8 cellular contexts compared by ENCODE assay signal in the genomic region with DNA sequence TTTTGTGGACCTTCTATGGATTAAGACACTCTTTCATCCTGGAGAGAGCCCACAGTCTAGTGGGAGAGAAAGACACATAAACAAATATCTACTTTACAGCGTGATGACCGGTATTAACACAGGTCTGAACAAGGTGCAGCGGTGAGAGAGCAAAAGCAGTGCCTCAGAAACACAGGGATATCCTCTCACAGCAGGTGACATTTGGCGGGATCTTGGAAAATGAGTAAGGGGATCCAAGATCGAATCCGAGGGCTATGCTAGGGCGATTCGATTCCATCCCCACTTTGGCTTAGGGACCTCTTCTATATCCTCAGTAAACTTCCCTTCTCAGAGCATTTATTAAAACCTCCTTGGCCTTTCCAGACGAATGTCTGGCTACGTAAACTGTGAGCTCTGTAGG. TPM values are rescaled to one million over a fixed set of nuclear protein-coding genes. Genes with fewer than 3 reads are reported as not detected.
A peak's percentile ranks its signal among the peaks of the same experiment; 100 is the strongest.
DNase-seq lines count a peak whose midpoint lies in the region; ATAC-seq, FAIRE-seq and TF ChIP-seq lines count a peak whose summit lies in the region.

No MANE protein-coding gene starts in this region.

- peaks cover 40% of the 10 kb centered on the region for H4K20me1 ChIP-seq in PC-3 (ENCODE audit: low read length)

- H2AFZ ChIP-seq in PC-3 (ENCODE audit: low read length): peak overlapping the region; percentile 60

- intact Hi-C loops in PC-3 (cut with micrococcal nuclease) (loop anchor here (1.0 to 2.0 kb wide), 3 partner anchors 118 to 336 kb away; a partner anchor contains a TSS), pancreas (cut with DNase I) (no loop called here)

- H3K4me1 ChIP-seq in PC-3 (ENCODE audit: insufficient read depth, low read length) (peaks cover 40% of the 10 kb centered on the region), pancreas (peaks cover 18 to 39% (median 25%) of the 10 kb centered on the region in 3 donors)

- TF ChIP-seq CTCF in PC-3 (conservative IDR thresholded peaks at IDR 0.05; ENCODE audit: low read depth, low read length) (no peak), epithelial cell of proximal tubule (conservative IDR thresholded peaks at IDR 0.05; ENCODE audit: low read depth, low read length) (no peak), pancreas (IDR thresholded peaks at IDR 0.05) (no peak)

- H3K9me3 ChIP-seq in PC-3 (ENCODE audit: low read length) (no peaks in the 10 kb centered on the region), pancreas (no peaks in the 10 kb centered on the region)

- peak overlapping the region; percentile 91 for H3K9ac ChIP-seq in PC-3 (ENCODE audit: low read length)

- 1 to 2% methylated on average over 10 of the region's 10 CpGs for WGBS in pancreas, 2 donors

- peak; percentile 6 for DNase-seq in NCI-H2171 (lab: John Stamatoyannopoulos, UW)
- no peak for DNase-seq in NCI-H2171 treated with DMSO at 0.1 percent for 48 hours (lab: John Stamatoyannopoulos, UW)
- peak; percentile 11 for DNase-seq in PC-3
- DNase-seq in epithelial cell of proximal tubule (ENCODE audit: low read depth): no peak
- DNase-seq in pancreas: no peak
- no peak for DNase-seq in G401 (ENCODE audit: low spot score)
- DNase-seq in SHP77 (lab: John Stamatoyannopoulos, UW): no peak
- no peak for DNase-seq in stimulated activated CD4-positive, alpha-beta T cell treated with anti-CD3 and anti-CD28 coated beads, Interleukin-2, amount 100 ng/mL, for 48 hours

- peak overlapping the region; percentile 88 for H3K4me2 ChIP-seq in PC-3 (ENCODE audit: low read length)

- in situ Hi-C loops in G401 (cut with HindIII; ENCODE audit: low sequenced_read_pairs): no loop called here

- peak overlapping the region; percentile 83 for H3K4me3 ChIP-seq in PC-3 (ENCODE audit: low read length)
- peak overlapping the region; percentile 94 for H3K4me3 ChIP-seq in epithelial cell of proximal tubule (ENCODE audit: low read depth, low read length)
- H3K4me3 ChIP-seq in pancreas: peak overlapping the region; percentile 65 to 88 (median 74)

- CTCF ChIA-PET in PC-3 (lab: Charles Lee): interaction anchor here (0.7 to 1.3 kb wide), 5 partner anchors 10 to 345 kb away, joined by 3 to 7 read pairs (median 5); no protein-coding TSS in a partner anchor

- no peak for FAIRE-seq in pancreas (lab: Jason Lieb, UNC)

- H3K79me2 ChIP-seq in PC-3 (ENCODE audit: low read length): peaks cover 91% of the 10 kb centered on the region

- H3F3A ChIP-seq in PC-3 (ENCODE audit: low read length, unreplicated experiment): no peaks in the 10 kb centered on the region

- H3K27me3 ChIP-seq in PC-3 (ENCODE audit: low read length): no peaks in the 10 kb centered on the region
- no peaks in the 10 kb centered on the region for H3K27me3 ChIP-seq in pancreas

- H3K9me2 ChIP-seq in PC-3 (replicated peaks; ENCODE audit: low read length): no peaks in the 10 kb centered on the region

- ATAC-seq in PC-3 (peak; percentile 1; the same call in 1 of the 2 replicates), pancreas (no peak)

- H3K36me3 ChIP-seq in PC-3 (ENCODE audit: low read depth, low read length): peaks cover 10% of the 10 kb centered on the region
- H3K36me3 ChIP-seq in pancreas: no peaks in the 10 kb centered on the region

- POLR2A ChIA-PET in PC-3 (lab: Charles Lee; ENCODE audit: unreplicated experiment): interaction anchor here (0.6 to 0.9 kb wide), 3 partner anchors 26 to 791 kb away, joined by 3 to 4 read pairs (median 4); no protein-coding TSS in a partner anchor

- H3K27ac ChIP-seq in PC-3 (ENCODE audit: low read length) (peak overlapping the region; percentile 70), pancreas (peak overlapping the region in 3 of 4 donors; percentile 83 to 96 (median 95))

- BruUV-seq in PC-3 (replicated peaks; lab: Mats Ljungman, UMichigan): no TSS peak

RNA-seq across cellular contexts. Expression of a gene that starts 0.7 kb away (rescaled TPM):
- 69.6 and 85.9 TPM in 2 replicates for total RNA-seq in PC-3 (2014; rRNA removed)
- 82.9 and 142 TPM in 2 replicates for total RNA-seq in epithelial cell of proximal tubule
- 10 to 100 TPM; 17.5 to 40.2 (median 22.2) TPM for total RNA-seq in pancreas
- polyA plus RNA-seq in pancreas: 10 to 100 TPM; 24.0 to 35.9 TPM
- 158 and 168 TPM in 2 replicates for total RNA-seq in G401 (2014; rRNA removed; shearing (Covaris generic))

RNA-seq across cellular contexts. Expression of a gene that starts 1.2 kb away (rescaled TPM):
- total RNA-seq in PC-3 (2014; rRNA removed) (345 and 415 TPM in 2 replicates), epithelial cell of proximal tubule (175 and 291 TPM in 2 replicates), pancreas (10 to 100 TPM; 25.3 to 52.8 (median 39.5) TPM)
- 10 to 100 TPM; 14.9 to 27.5 TPM for polyA plus RNA-seq in pancreas
- 347 and 407 TPM in 2 replicates for total RNA-seq in G401 (2014; rRNA removed; shearing (Covaris generic))

RNA-seq across cellular contexts. Expression of a gene that starts 53.1 kb away (rescaled TPM):
- total RNA-seq in PC-3 (2014; rRNA removed): 48.0 and 57.2 TPM in 2 replicates
- total RNA-seq in epithelial cell of proximal tubule: 35.5 and 71.3 TPM in 2 replicates
- 1 to 10 TPM; 4.0 to 9.9 (median 6.6) TPM for total RNA-seq in pancreas
- polyA plus RNA-seq in pancreas: 1 to 10 TPM; 6.0 to 8.6 TPM
- total RNA-seq in G401 (2014; rRNA removed; shearing (Covaris generic)): 0.80 and 1.3 TPM in 2 replicates

Comparison
In these comparisons a context has a peak if more than half of its experiments do, and no peak if none do; other contexts are left out.
1. DNase-seq: peak in NCI-H2171 (single experiment) and PC-3 (single experiment); none in NCI-H2171 treated with DMSO at 0.1 percent for 48 hours (single experiment), epithelial cell of proximal tubule (single experiment), pancreas (0 of 6), G401 (single experiment), SHP77 (0 of 2) and stimulated activated CD4-positive, alpha-beta T cell treated with anti-CD3 and anti-CD28 coated beads, Interleukin-2, amount 100 ng/mL, for 48 hours (0 of 2).
2. Peak in every context shown above with its lines, with median percentiles within 50 percentile points of each other: H3K4me3 ChIP-seq.